In the genomic region with DNA sequence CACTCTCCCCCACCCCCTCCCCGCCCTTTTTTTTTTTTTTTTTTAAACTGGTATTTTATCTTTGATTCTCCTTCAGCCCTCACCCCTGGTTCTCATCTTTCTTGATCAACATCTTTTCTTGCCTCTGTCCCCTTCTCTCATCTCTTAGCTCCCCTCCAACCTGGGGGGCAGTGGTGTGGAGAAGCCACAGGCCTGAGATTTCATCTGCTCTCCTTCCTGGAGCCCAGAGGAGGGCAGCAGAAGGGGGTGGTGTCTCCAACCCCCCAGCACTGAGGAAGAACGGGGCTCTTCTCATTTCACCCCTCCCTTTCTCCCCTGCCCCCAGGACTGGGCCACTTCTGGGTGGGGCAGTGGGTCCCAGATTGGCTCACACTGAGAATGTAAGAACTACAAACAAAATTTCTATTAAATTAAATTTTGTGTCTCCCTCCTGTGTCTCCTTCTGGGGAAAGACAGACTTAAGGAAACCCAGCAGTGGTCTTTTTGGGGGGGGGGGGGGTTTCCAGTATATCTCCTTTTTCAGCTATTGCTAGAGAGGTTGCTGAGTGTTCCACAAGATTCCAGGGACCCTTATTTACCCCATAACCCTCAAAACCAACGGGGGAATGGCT, we compare ENCODE assay signal across 1 cellular context.
TF ChIP-seq lines count a peak whose summit lies in the region.

No MANE protein-coding gene starts in this region.

TF ChIP-seq in HepG2, 621 proteins besides CTCF, POLR2A, EP300 and RAD21:
- TF ChIP-seq SOX5 (CRISPR knock-in tag; IDR thresholded peaks at IDR 0.05; ENCODE audit: borderline replicate concordance) (no peak), RBFOX2 (IDR thresholded peaks at IDR 0.05; ENCODE audit: low read depth, low read length) (peak; percentile 41; the same call in 1 of the 2 replicates), EED (CRISPR knock-in tag; IDR thresholded peaks at IDR 0.05) (no peak), BORCS8-MEF2B (CRISPR knock-in tag; IDR thresholded peaks at IDR 0.05) (no peak)
